Comparison of ENCODE assay signal across 1 cellular context in the genomic region with DNA sequence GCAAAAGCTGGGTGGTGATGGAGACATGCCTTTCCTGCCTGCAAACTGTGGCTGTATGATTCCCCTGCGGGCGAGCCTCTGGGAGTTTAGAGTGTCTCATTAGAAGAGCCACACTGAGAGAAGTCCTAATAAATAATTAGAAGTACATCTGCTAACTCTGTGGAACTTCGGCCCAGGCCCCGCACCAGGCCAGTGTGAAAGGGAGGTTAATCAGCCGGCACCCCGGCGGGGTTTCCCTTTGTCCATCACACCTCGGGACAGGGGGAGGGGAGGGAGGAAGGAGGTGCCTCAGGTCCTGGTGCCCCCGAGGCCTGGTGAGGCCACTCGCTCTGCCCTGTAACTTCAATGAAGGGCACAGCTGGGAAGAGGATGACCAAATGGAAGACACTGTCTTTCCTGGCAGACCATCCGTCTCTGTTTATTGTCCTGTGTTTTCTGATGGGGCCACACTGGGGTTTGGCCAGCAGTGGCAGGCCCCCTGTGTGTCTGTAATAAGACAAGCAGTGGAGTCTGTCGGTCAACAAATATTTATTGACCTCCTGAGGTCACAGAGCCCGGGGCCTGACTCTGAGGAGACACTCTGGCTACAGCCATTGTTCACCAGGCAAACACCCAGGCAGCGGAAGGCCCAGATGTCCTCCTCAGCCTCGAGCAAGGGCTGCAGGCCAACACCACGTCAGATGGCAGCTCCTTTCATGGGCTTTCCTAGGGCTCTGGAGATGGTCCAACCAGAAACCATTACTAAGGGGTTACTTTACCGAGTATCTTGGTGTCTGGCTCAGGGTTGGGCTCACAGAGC.
TF ChIP-seq lines count a peak whose summit lies in the region.

No MANE protein-coding gene starts in this region.

TF ChIP-seq in HepG2, 621 proteins besides CTCF, POLR2A, EP300 and RAD21 (continued from another document and continues in another):
- TF ChIP-seq, protein P1, sequence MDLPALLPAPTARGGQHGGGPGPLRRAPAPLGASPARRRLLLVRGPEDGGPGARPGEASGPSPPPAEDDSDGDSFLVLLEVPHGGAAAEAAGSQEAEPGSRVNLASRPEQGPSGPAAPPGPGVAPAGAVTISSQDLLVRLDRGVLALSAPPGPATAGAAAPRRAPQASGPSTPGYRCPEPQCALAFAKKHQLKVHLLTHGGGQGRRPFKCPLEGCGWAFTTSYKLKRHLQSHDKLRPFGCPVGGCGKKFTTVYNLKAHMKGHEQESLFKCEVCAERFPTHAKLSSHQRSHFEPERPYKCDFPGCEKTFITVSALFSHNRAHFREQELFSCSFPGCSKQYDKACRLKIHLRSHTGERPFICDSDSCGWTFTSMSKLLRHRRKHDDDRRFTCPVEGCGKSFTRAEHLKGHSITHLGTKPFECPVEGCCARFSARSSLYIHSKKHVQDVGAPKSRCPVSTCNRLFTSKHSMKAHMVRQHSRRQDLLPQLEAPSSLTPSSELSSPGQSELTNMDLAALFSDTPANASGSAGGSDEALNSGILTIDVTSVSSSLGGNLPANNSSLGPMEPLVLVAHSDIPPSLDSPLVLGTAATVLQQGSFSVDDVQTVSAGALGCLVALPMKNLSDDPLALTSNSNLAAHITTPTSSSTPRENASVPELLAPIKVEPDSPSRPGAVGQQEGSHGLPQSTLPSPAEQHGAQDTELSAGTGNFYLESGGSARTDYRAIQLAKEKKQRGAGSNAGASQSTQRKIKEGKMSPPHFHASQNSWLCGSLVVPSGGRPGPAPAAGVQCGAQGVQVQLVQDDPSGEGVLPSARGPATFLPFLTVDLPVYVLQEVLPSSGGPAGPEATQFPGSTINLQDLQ (CRISPR knock-in tag; IDR thresholded peaks at IDR 0.05), result no peak
- TF ChIP-seq ZNF773 (CRISPR knock-in tag; IDR thresholded peaks at IDR 0.05; ENCODE audit: borderline replicate concordance) (no peak), ZNF614 (CRISPR knock-in tag; IDR thresholded peaks at IDR 0.05; ENCODE audit: borderline replicate concordance) (peak; percentile 38; the same call in 1 of the 2 replicates), SMAD1 (CRISPR knock-in tag; IDR thresholded peaks at IDR 0.05; ENCODE audit: borderline replicate concordance, low read depth) (no peak), SP2 (CRISPR knock-in tag; IDR thresholded peaks at IDR 0.05) (no peak), ZNF441 (CRISPR knock-in tag; IDR thresholded peaks at IDR 0.05; ENCODE audit: borderline replicate concordance) (no peak), ZNF7 (CRISPR knock-in tag; IDR thresholded peaks at IDR 0.05) (no peak), ZNF547 (CRISPR knock-in tag; IDR thresholded peaks at IDR 0.05) (peak; percentile 50), GATA4 (IDR thresholded peaks at IDR 0.05; ENCODE audit: borderline replicate concordance, low read depth) (no peak), HNRNPL (IDR thresholded peaks at IDR 0.05; ENCODE audit: low read depth, low read length) (peak; percentile 83; the same call in 1 of the 2 replicates), ZNF570 (CRISPR knock-in tag; IDR thresholded peaks at IDR 0.05; ENCODE audit: borderline replicate concordance) (no peak), ZNF501 (CRISPR knock-in tag; IDR thresholded peaks at IDR 0.05) (no peak; the same call in 1 of the 2 replicates), KDM5A (IDR thresholded peaks at IDR 0.05; ENCODE audit: borderline replicate concordance, low read length) (no peak), KDM2A (CRISPR knock-in tag; IDR thresholded peaks at IDR 0.05; ENCODE audit: borderline replicate concordance, low read depth) (peak; percentile 39; the same call in 1 of the 2 replicates), ZMYM2 (CRISPR knock-in tag; IDR thresholded peaks at IDR 0.05) (no peak), ZNF577 (CRISPR knock-in tag; IDR thresholded peaks at IDR 0.05; ENCODE audit: borderline replicate concordance, low read depth) (no peak), ZFYVE20 (CRISPR knock-in tag; IDR thresholded peaks at IDR 0.05; ENCODE audit: borderline replicate concordance, low read depth) (no peak)
- TF ChIP-seq, protein P2, sequence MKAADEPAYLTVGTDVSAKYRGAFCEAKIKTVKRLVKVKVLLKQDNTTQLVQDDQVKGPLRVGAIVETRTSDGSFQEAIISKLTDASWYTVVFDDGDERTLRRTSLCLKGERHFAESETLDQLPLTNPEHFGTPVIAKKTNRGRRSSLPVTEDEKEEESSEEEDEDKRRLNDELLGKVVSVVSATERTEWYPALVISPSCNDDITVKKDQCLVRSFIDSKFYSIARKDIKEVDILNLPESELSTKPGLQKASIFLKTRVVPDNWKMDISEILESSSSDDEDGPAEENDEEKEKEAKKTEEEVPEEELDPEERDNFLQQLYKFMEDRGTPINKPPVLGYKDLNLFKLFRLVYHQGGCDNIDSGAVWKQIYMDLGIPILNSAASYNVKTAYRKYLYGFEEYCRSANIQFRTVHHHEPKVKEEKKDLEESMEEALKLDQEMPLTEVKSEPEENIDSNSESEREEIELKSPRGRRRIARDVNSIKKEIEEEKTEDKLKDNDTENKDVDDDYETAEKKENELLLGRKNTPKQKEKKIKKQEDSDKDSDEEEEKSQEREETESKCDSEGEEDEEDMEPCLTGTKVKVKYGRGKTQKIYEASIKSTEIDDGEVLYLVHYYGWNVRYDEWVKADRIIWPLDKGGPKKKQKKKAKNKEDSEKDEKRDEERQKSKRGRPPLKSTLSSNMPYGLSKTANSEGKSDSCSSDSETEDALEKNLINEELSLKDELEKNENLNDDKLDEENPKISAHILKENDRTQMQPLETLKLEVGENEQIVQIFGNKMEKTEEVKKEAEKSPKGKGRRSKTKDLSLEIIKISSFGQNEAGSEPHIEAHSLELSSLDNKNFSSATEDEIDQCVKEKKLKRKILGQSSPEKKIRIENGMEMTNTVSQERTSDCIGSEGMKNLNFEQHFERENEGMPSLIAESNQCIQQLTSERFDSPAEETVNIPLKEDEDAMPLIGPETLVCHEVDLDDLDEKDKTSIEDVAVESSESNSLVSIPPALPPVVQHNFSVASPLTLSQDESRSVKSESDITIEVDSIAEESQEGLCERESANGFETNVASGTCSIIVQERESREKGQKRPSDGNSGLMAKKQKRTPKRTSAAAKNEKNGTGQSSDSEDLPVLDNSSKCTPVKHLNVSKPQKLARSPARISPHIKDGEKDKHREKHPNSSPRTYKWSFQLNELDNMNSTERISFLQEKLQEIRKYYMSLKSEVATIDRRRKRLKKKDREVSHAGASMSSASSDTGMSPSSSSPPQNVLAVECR (CRISPR knock-in tag; IDR thresholded peaks at IDR 0.05; ENCODE audit: borderline replicate concordance), result no peak; the same call in 1 of the 2 replicates
- TF ChIP-seq, protein P3, sequence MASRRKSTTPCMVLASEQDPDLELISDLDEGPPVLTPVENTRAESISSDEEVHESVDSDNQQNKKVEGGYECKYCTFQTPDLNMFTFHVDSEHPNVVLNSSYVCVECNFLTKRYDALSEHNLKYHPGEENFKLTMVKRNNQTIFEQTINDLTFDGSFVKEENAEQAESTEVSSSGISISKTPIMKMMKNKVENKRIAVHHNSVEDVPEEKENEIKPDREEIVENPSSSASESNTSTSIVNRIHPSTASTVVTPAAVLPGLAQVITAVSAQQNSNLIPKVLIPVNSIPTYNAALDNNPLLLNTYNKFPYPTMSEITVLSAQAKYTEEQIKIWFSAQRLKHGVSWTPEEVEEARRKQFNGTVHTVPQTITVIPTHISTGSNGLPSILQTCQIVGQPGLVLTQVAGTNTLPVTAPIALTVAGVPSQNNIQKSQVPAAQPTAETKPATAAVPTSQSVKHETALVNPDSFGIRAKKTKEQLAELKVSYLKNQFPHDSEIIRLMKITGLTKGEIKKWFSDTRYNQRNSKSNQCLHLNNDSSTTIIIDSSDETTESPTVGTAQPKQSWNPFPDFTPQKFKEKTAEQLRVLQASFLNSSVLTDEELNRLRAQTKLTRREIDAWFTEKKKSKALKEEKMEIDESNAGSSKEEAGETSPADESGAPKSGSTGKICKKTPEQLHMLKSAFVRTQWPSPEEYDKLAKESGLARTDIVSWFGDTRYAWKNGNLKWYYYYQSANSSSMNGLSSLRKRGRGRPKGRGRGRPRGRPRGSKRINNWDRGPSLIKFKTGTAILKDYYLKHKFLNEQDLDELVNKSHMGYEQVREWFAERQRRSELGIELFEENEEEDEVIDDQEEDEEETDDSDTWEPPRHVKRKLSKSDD (CRISPR knock-in tag; IDR thresholded peaks at IDR 0.05; ENCODE audit: low read depth), result peak; percentile 72; the same call in 1 of the 2 replicates
- TF ChIP-seq, protein P4, sequence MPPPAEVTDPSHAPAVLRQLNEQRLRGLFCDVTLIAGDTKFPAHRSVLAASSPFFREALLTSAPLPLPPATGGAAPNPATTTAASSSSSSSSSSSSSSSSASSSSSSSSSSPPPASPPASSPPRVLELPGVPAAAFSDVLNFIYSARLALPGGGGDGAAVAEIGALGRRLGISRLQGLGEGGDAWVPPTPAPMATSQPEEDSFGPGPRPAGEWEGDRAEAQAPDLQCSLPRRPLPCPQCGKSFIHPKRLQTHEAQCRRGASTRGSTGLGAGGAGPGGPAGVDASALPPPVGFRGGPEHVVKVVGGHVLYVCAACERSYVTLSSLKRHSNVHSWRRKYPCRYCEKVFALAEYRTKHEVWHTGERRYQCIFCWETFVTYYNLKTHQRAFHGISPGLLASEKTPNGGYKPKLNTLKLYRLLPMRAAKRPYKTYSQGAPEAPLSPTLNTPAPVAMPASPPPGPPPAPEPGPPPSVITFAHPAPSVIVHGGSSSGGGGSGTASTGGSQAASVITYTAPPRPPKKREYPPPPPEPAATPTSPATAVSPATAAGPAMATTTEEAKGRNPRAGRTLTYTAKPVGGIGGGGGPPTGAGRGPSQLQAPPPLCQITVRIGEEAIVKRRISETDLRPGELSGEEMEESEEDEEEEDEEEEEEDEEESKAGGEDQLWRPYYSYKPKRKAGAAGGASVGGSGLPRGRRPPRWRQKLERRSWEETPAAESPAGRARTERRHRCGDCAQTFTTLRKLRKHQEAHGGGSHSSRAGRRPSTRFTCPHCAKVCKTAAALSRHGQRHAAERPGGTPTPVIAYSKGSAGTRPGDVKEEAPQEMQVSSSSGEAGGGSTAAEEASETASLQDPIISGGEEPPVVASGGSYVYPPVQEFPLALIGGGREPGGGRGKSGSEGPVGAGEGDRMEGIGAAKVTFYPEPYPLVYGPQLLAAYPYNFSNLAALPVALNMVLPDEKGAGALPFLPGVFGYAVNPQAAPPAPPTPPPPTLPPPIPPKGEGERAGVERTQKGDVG (CRISPR knock-in tag; IDR thresholded peaks at IDR 0.05; ENCODE audit: borderline replicate concordance), result peak; percentile 92; the same call in 1 of the 2 replicates
- TF ChIP-seq, protein P5, sequence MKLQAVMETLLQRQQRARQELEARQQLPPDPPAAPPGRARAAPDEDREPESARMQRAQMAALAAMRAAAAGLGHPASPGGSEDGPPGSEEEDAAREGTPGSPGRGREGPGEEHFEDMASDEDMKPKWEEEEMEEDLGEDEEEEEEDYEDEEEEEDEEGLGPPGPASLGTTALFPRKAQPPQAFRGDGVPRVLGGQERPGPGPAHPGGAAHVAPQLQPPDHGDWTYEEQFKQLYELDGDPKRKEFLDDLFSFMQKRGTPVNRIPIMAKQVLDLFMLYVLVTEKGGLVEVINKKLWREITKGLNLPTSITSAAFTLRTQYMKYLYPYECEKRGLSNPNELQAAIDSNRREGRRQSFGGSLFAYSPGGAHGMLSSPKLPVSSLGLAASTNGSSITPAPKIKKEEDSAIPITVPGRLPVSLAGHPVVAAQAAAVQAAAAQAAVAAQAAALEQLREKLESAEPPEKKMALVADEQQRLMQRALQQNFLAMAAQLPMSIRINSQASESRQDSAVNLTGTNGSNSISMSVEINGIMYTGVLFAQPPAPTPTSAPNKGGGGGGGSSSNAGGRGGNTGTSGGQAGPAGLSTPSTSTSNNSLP (IDR thresholded peaks at IDR 0.05; ENCODE audit: low read depth, low read length), result no peak
- TF ChIP-seq, protein P6, sequence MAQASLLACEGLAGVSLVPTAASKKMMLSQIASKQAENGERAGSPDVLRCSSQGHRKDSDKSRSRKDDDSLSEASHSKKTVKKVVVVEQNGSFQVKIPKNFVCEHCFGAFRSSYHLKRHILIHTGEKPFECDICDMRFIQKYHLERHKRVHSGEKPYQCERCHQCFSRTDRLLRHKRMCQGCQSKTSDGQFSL (CRISPR knock-in tag; IDR thresholded peaks at IDR 0.05), result no peak
- TF ChIP-seq, protein P7, sequence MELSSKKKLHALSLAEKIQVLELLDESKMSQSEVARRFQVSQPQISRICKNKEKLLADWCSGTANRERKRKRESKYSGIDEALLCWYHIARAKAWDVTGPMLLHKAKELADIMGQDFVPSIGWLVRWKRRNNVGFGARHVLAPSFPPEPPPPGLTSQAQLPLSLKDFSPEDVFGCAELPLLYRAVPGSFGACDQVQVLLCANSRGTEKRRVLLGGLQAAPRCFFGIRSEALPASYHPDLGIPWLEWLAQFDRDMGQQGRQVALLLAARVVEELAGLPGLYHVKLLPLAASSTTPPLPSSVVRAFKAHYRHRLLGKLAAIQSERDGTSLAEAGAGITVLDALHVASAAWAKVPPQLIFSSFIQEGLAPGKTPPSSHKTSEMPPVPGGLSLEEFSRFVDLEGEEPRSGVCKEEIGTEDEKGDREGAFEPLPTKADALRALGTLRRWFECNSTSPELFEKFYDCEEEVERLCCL (CRISPR knock-in tag; IDR thresholded peaks at IDR 0.05; ENCODE audit: borderline replicate concordance), result no peak
- TF ChIP-seq, protein P8, sequence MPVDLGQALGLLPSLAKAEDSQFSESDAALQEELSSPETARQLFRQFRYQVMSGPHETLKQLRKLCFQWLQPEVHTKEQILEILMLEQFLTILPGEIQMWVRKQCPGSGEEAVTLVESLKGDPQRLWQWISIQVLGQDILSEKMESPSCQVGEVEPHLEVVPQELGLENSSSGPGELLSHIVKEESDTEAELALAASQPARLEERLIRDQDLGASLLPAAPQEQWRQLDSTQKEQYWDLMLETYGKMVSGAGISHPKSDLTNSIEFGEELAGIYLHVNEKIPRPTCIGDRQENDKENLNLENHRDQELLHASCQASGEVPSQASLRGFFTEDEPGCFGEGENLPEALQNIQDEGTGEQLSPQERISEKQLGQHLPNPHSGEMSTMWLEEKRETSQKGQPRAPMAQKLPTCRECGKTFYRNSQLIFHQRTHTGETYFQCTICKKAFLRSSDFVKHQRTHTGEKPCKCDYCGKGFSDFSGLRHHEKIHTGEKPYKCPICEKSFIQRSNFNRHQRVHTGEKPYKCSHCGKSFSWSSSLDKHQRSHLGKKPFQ (CRISPR knock-in tag; IDR thresholded peaks at IDR 0.05; ENCODE audit: insufficient replicate concordance), result no peak
